In genomic region chr1:204307334-204307883, GRCh38 we compare ENCODE assay signal across 7 cellular contexts. TPM values are rescaled to one million over a fixed set of nuclear protein-coding genes. Genes with fewer than 3 reads are reported as not detected.
A peak's percentile ranks its signal among the peaks of the same experiment; 100 is the strongest.
DNase-seq lines count a peak whose midpoint lies in the region; ATAC-seq and TF ChIP-seq lines count a peak whose summit lies in the region.

No MANE protein-coding gene starts in this region.

- no peaks in the 10 kb centered on the region for H3K79me2 ChIP-seq in smooth muscle cell (ENCODE audit: low read depth)

- peak; percentile 64 for ATAC-seq in RWPE2 (ENCODE audit: low read depth)
- ATAC-seq in GM18873 (IDR thresholded peaks at IDR 0.05; ENCODE audit: low FRiP score, unreplicated experiment): no peak
- ATAC-seq in activated CD4-positive, CD25-positive, alpha-beta regulatory T cell treated with anti-CD3 and anti-CD28 coated beads, Interleukin-2, amount 50 U/mL, for 24 hours: no peak

- peak overlapping the region; percentile 38 for H3K4me3 ChIP-seq in HUES6 (ENCODE audit: low read depth, low read length)
- no peak overlapping the region for H3K4me3 ChIP-seq in RWPE2 (ENCODE audit: severe bottlenecking)
- peak overlapping the region; percentile 37 for H3K4me3 ChIP-seq in iPS-18a (ENCODE audit: low read length)
- H3K4me3 ChIP-seq in smooth muscle cell: peak overlapping the region; percentile 36

- DNase-seq in RWPE2 (ENCODE audit: low spot score) (no peak), smooth muscle cell (lab: John Stamatoyannopoulos, UW; ENCODE audit: unreplicated experiment) (no peak), kidney tubule cell (ENCODE audit: low spot score) (no peak)

- 9% methylated on average over 12 of the region's 12 CpGs for WGBS in smooth muscle cell (ENCODE audit: low lambda C conversion rate)

- no peaks in the 10 kb centered on the region for H3F3A ChIP-seq in smooth muscle cell (ENCODE audit: low read depth)

- H4K20me1 ChIP-seq in smooth muscle cell (ENCODE audit: low read depth): no peaks in the 10 kb centered on the region

- H2AFZ ChIP-seq in smooth muscle cell (ENCODE audit: low read depth): peak overlapping the region; percentile 6

- no peak overlapping the region for H3K27ac ChIP-seq in HUES6 (ENCODE audit: low read depth, low read length)
- no peak overlapping the region for H3K27ac ChIP-seq in RWPE2 (ENCODE audit: poor library complexity, severe bottlenecking)
- H3K27ac ChIP-seq in iPS-18a (ENCODE audit: low read length): no peak overlapping the region
- H3K27ac ChIP-seq in smooth muscle cell (ENCODE audit: low read depth): no peak overlapping the region

- H3K4me2 ChIP-seq in smooth muscle cell: peak overlapping the region; percentile 80

- H3K9me3 ChIP-seq in HUES6 (ENCODE audit: control insufficient read depth, insufficient read depth, low read depth, low read length) (no peaks in the 10 kb centered on the region), RWPE2 (ENCODE audit: severe bottlenecking) (no peaks in the 10 kb centered on the region), iPS-18a (ENCODE audit: control insufficient read depth, low read depth, low read length) (no peaks in the 10 kb centered on the region), smooth muscle cell (replicated peaks; ENCODE audit: low read depth) (no peaks in the 10 kb centered on the region)

- H3K9ac ChIP-seq in HUES6 (ENCODE audit: low read length) (peak overlapping the region; percentile 13), iPS-18a (ENCODE audit: low read length) (no peak overlapping the region), smooth muscle cell (ENCODE audit: low read depth) (no peak overlapping the region)

- TF ChIP-seq CTCF in RWPE2 (IDR thresholded peaks at IDR 0.05; ENCODE audit: poor library complexity, severe bottlenecking) (no peak), smooth muscle cell (IDR thresholded peaks at IDR 0.05; ENCODE audit: borderline replicate concordance, insufficient read depth, poor library complexity, severe bottlenecking) (no peak)

- H3K36me3 ChIP-seq in HUES6 (ENCODE audit: control insufficient read depth, insufficient read depth, low read length): no peaks in the 10 kb centered on the region
- no peaks in the 10 kb centered on the region for H3K36me3 ChIP-seq in RWPE2 (ENCODE audit: low read depth)
- no peaks in the 10 kb centered on the region for H3K36me3 ChIP-seq in iPS-18a (ENCODE audit: control insufficient read depth, low read depth, low read length)
- no peaks in the 10 kb centered on the region for H3K36me3 ChIP-seq in smooth muscle cell (ENCODE audit: low read depth)

- peaks cover 59% of the 10 kb centered on the region for H3K4me1 ChIP-seq in HUES6 (ENCODE audit: control insufficient read depth, insufficient read depth, low read length)
- H3K4me1 ChIP-seq in RWPE2 (ENCODE audit: insufficient read depth, poor library complexity, severe bottlenecking): peaks cover 9% of the 10 kb centered on the region
- peaks cover 57% of the 10 kb centered on the region for H3K4me1 ChIP-seq in iPS-18a (ENCODE audit: control insufficient read depth, low read depth, low read length)
- H3K4me1 ChIP-seq in smooth muscle cell (ENCODE audit: low read depth): peaks cover 18% of the 10 kb centered on the region

- H3K27me3 ChIP-seq in HUES6 (ENCODE audit: control insufficient read depth, insufficient read depth, low read length) (peaks cover 5% of the 10 kb centered on the region; the same call in 1 of the 2 replicates), RWPE2 (ENCODE audit: insufficient read depth, poor library complexity, severe bottlenecking) (no peaks in the 10 kb centered on the region), iPS-18a (ENCODE audit: control insufficient read depth, insufficient read depth, low read length) (peaks cover 6% of the 10 kb centered on the region), smooth muscle cell (ENCODE audit: low read depth) (peaks cover 6% of the 10 kb centered on the region)

RNA-seq across cellular contexts. Expression of gene PLEKHA6, which starts 52.3 kb away (rescaled TPM):
- 0.45 and 0.67 TPM in 2 replicates for total RNA-seq in smooth muscle cell
- 0.85 and 2.5 TPM in 2 replicates for polyA plus RNA-seq in smooth muscle cell
